17 cellular contexts compared by ENCODE assay signal in genomic region chr1:179437171-179437570, GRCh38.
"Had no signal": no experiment of that assay in that cellular context is flagged by ENCODE, and none has a peak within 500 bp of the region (broad histone marks: within the 10 kb centered on the region; RNA-seq: fewer than 3 reads in every experiment).

No MANE protein-coding gene starts in this region.

- H3K4me3 Mint-ChIP-seq: dendritic cell treated with granulocyte-macrophage colony-stimulating factor and Interleukin-4, amounts not matched to agents 40 ng/mL and 50 ng/mL, for 4 days; effector memory CD8-positive, alpha-beta T cell; naive thymus-derived CD4-positive, alpha-beta T cell had no signal

- H3K4me3 ChIP-seq: colonic mucosa, esophagus muscularis mucosa, gastroesophageal sphincter, heart left ventricle, left lung, lower lobe of right lung had no signal

- H3K9me3 ChIP-seq: colonic mucosa, esophagus muscularis mucosa, gastroesophageal sphincter, left lung, lower lobe of right lung had no signal

- H3K27ac Mint-ChIP-seq: dendritic cell treated with granulocyte-macrophage colony-stimulating factor and Interleukin-4, amounts not matched to agents 40 ng/mL and 50 ng/mL, for 4 days; effector memory CD8-positive, alpha-beta T cell; naive thymus-derived CD4-positive, alpha-beta T cell had no signal

- H3K4me1 ChIP-seq: colonic mucosa, esophagus muscularis mucosa, foreskin keratinocyte, gastroesophageal sphincter, heart left ventricle, left lung, lower lobe of right lung had no signal

- H3K36me3 ChIP-seq: colonic mucosa, esophagus muscularis mucosa, gastroesophageal sphincter, heart left ventricle, left lung, lower lobe of right lung had no signal

- ATAC-seq: effector memory CD8-positive, alpha-beta T cell; foreskin keratinocyte; gastroesophageal sphincter; heart left ventricle; left cardiac atrium; left lung; left ventricle myocardium superior; lower lobe of right lung; naive thymus-derived CD4-positive, alpha-beta T cell had no signal

- H3K27ac ChIP-seq: colonic mucosa, esophagus muscularis mucosa, foreskin keratinocyte, gastroesophageal sphincter, heart left ventricle, left lung, lower lobe of right lung had no signal

- H3K27me3 Mint-ChIP-seq: dendritic cell treated with granulocyte-macrophage colony-stimulating factor and Interleukin-4, amounts not matched to agents 40 ng/mL and 50 ng/mL, for 4 days had no signal

- H3K27me3 ChIP-seq: colonic mucosa, esophagus muscularis mucosa, foreskin keratinocyte, left lung had no signal

- H3K36me3 Mint-ChIP-seq: naive thymus-derived CD4-positive, alpha-beta T cell had no signal

- DNase-seq: colonic mucosa; cortex of kidney; effector CD8-positive, alpha-beta T cell; effector memory CD8-positive, alpha-beta T cell; foreskin keratinocyte; heart left ventricle; hippocampal formation; left cardiac atrium; left lung; left ventricle myocardium superior; lower lobe of right lung; mesenchymal stem cell; midbrain; naive thymus-derived CD4-positive, alpha-beta T cell had no signal

- H3K4me1 Mint-ChIP-seq: naive thymus-derived CD4-positive, alpha-beta T cell had no signal
